ENCODE assay signal across 6 cellular contexts in genomic region chr6:12698298-12698697, GRCh38.
"Had no signal": no experiment of that assay in that cellular context is flagged by ENCODE, and none has a peak within 500 bp of the region (broad histone marks: within the 10 kb centered on the region; RNA-seq: fewer than 3 reads in every experiment).

No MANE protein-coding gene starts in this region.

- DNase-seq: GM23248, GOT3, H7, H9, HCEC 1CT, HFFc6 had no signal
